1 cellular context compared by ENCODE assay signal in the genomic region with DNA sequence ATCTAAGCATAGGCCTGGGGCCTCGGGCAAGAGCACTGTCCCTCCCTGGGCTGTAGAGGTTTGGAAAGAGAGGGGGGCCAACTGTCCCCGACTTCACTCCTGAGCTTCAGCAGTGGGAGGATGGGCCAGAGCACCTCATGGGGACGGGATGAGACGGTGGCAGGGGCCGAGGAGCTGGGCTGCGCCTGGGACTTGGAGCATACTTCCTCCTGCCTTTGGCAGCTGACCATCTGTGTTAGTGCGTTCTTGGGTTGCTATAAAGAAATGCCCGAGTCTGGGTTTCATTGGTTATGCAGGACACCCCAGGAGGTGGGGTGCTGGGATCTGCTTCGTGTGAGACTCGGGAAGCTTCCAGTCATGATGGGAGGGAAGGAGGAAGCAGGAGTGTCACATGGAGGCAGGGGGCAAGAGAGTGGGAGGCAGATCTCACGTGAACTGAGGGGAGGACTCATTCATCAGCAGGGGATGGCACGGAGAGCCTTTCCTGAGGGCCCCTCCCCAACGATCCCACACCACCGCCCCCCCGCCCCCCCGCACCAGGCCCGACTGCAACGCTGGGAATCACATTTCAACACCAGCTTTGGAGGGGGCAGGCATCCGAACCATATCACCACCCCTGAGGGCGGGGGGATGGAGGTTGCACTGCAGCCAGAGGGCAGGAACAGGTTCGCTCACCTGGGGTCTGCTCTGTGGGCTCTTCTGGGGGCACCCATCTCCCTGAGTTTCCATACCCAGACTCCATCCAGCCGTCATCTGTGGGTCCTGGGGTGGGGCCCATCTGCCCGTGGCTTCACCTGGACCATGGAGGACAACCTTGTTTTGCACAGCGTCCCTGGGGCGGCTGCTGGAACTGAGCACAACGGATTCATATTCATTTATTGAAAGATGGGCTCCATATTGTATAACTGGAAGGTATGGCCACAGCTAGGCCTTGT.
TF ChIP-seq lines count a peak whose summit lies in the region.

No MANE protein-coding gene starts in this region.

TF ChIP-seq in HepG2, 621 proteins besides CTCF, POLR2A, EP300 and RAD21:
- TF ChIP-seq ZKSCAN1 (IDR thresholded peaks at IDR 0.05; ENCODE audit: low read length) (no peak), SALL2 (CRISPR knock-in tag; IDR thresholded peaks at IDR 0.05) (no peak), IRF2 (CRISPR knock-in tag; IDR thresholded peaks at IDR 0.05) (no peak)
TF ChIP-seq in HepG2: peak in this region for 0.
